Comparison of ENCODE assay signal across 10 cellular contexts in the genomic region with DNA sequence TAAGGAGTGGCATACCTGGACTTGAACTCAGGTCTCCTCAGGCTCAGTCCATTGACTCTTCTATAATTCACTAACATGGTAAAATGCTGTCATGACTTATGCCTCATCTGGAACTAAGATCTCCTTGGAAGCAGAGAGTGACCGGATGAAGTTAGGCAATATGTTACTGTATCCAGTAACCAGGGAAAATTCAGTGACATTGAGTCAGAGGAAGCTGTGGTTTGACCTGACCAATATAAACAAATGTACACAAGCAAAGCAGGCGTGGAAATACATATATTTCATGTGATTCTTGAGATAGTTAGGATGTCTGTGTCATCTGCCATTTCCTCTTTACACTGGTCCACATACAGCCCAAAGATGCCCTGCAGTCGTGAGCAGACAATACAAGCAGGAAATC. TPM values are rescaled to one million over a fixed set of nuclear protein-coding genes. Genes with fewer than 3 reads are reported as not detected.
A peak's percentile ranks its signal among the peaks of the same experiment; 100 is the strongest.
DNase-seq lines count a peak whose midpoint lies in the region; ATAC-seq, FAIRE-seq and TF ChIP-seq lines count a peak whose summit lies in the region.
"Had no signal": no experiment of that assay in that cellular context is flagged by ENCODE, and none has a peak within 500 bp of the region (broad histone marks: within the 10 kb centered on the region; RNA-seq: fewer than 3 reads in every experiment).

No MANE protein-coding gene starts in this region.

- peaks cover 7 to 33% of the 10 kb centered on the region in 2 donors for H3K27me3 Mint-ChIP-seq in natural killer cell treated with Interleukin-12 subunit alpha and Interleukin-12 subunit beta and Interleukin-15 and Interleukin-18, amount 100 ng/mL, for 72 hours
- H3K27me3 Mint-ChIP-seq in natural killer cell (ENCODE audit: low read depth in 2 of 2) (peaks cover 7 to 41% of the 10 kb centered on the region in 2 donors), astrocyte (ENCODE audit: low read depth, unreplicated experiment) (no peaks in the 10 kb centered on the region)
- H3K27me3 Mint-ChIP-seq: CD4-positive, CD25-positive, alpha-beta regulatory T cell had no signal

- H3K4me1 Mint-ChIP-seq in natural killer cell treated with Interleukin-12 subunit alpha and Interleukin-12 subunit beta and Interleukin-15 and Interleukin-18, amount 100 ng/mL, for 72 hours (ENCODE audit: low read depth in 2 of 2) = no peaks in the 10 kb centered on the region
- H3K4me1 Mint-ChIP-seq in natural killer cell (no peaks in the 10 kb centered on the region), astrocyte (ENCODE audit: low read depth, unreplicated experiment) (peaks cover 30% of the 10 kb centered on the region)
- H3K4me1 Mint-ChIP-seq: CD4-positive, CD25-positive, alpha-beta regulatory T cell had no signal

- no peaks in the 10 kb centered on the region for H4K20me1 ChIP-seq in astrocyte (ENCODE audit: insufficient read depth, low read length)

- FAIRE-seq in astrocyte (lab: Jason Lieb, UNC) = peak; percentile 99

- H3K4me2 ChIP-seq in astrocyte (ENCODE audit: low read length) = peak overlapping the region; percentile 77

- H3K27ac Mint-ChIP-seq in natural killer cell treated with Interleukin-12 subunit alpha and Interleukin-12 subunit beta and Interleukin-15 and Interleukin-18, amount 100 ng/mL, for 72 hours = no peak overlapping the region
- H3K27ac Mint-ChIP-seq in natural killer cell (no peak overlapping the region), astrocyte (ENCODE audit: unreplicated experiment) (peak overlapping the region; percentile 97)
- H3K27ac Mint-ChIP-seq: activated T-cell treated with anti-CD3 and anti-CD28 coated beads, Interleukin-2, amount 50 U/mL, for 72 hours; CD4-positive, CD25-positive, alpha-beta regulatory T cell had no signal

- H3K9me3 ChIP-seq in astrocyte (ENCODE audit: insufficient read depth, low read depth, low read length) (no peaks in the 10 kb centered on the region), left lung (no peaks in the 10 kb centered on the region)

- intact Hi-C loops in natural killer cell (cut with micrococcal nuclease) = no loop called here
- intact Hi-C loops in left lung (cut with DNase I) = no loop called here

- no peak for DNase-seq in natural killer cell treated with Interleukin-12 subunit alpha and Interleukin-12 subunit beta and Interleukin-15 and Interleukin-18, amount 100 ng/mL, for 72 hours (ENCODE audit: low spot score)
- DNase-seq in natural killer cell = no peak
- peak; percentile 97 for DNase-seq in astrocyte (ENCODE audit: low read depth)
- no peak for DNase-seq in left lung
- DNase-seq in NCI-H2196 treated with DMSO at 0.1 percent for 48 hours (lab: John Stamatoyannopoulos, UW; ENCODE audit: unreplicated experiment) = no peak
- DNase-seq in NK-92 treated with Interleukin-12 subunit alpha and Interleukin-12 subunit beta, amount 100 ng/mL, for 24 hours (lab: John Stamatoyannopoulos, UW) = no peak
- DNase-seq: activated T-cell treated with anti-CD3 and anti-CD28 coated beads, Interleukin-2, amount 50 U/mL, for 72 hours; CD4-positive, CD25-positive, alpha-beta regulatory T cell had no signal

- peaks cover 11% of the 10 kb centered on the region for H3K79me2 ChIP-seq in astrocyte (ENCODE audit: insufficient read depth, low read length)

- H3K36me3 ChIP-seq in astrocyte (ENCODE audit: insufficient read depth, low read length) (no peaks in the 10 kb centered on the region), left lung (no peaks in the 10 kb centered on the region)

- peak; percentile 11 to 31 for ATAC-seq in natural killer cell treated with Interleukin-12 subunit alpha and Interleukin-12 subunit beta and Interleukin-15 and Interleukin-18, amount 100 ng/mL, for 72 hours
- ATAC-seq in natural killer cell (no peak), left lung (peak; percentile 78), GM21528 (IDR thresholded peaks at IDR 0.05; ENCODE audit: low FRiP score, unreplicated experiment) (no peak), GM21723 (IDR thresholded peaks at IDR 0.05; ENCODE audit: unreplicated experiment) (no peak)

- H3K9me3 Mint-ChIP-seq in natural killer cell treated with Interleukin-12 subunit alpha and Interleukin-12 subunit beta and Interleukin-15 and Interleukin-18, amount 100 ng/mL, for 72 hours = no peaks in the 10 kb centered on the region
- H3K9me3 Mint-ChIP-seq in natural killer cell (peaks cover 0 to 2% of the 10 kb centered on the region in 2 donors), astrocyte (ENCODE audit: unreplicated experiment) (peaks cover 3% of the 10 kb centered on the region)

- H3K36me3 Mint-ChIP-seq in natural killer cell treated with Interleukin-12 subunit alpha and Interleukin-12 subunit beta and Interleukin-15 and Interleukin-18, amount 100 ng/mL, for 72 hours = no peaks in the 10 kb centered on the region
- H3K36me3 Mint-ChIP-seq in natural killer cell (no peaks in the 10 kb centered on the region), astrocyte (ENCODE audit: low read depth, unreplicated experiment) (no peaks in the 10 kb centered on the region)
- H3K36me3 Mint-ChIP-seq: CD4-positive, CD25-positive, alpha-beta regulatory T cell had no signal

- H3K4me3 ChIP-seq in astrocyte (ENCODE audit: insufficient read depth, low read depth, low read length) (peak overlapping the region; percentile 21), left lung (no peak overlapping the region)

- H2AFZ ChIP-seq in astrocyte (ENCODE audit: low read depth, low read length) = no peak overlapping the region

- peak overlapping the region; percentile 69 for H3K9ac ChIP-seq in astrocyte (ENCODE audit: low read length)

- peaks cover 27% of the 10 kb centered on the region for H3K4me1 ChIP-seq in astrocyte (ENCODE audit: insufficient read depth, low read length)
- peaks cover 0 to 18% of the 10 kb centered on the region in 2 donors for H3K4me1 ChIP-seq in left lung

- H3K4me3 Mint-ChIP-seq in natural killer cell treated with Interleukin-12 subunit alpha and Interleukin-12 subunit beta and Interleukin-15 and Interleukin-18, amount 100 ng/mL, for 72 hours = no peak overlapping the region
- no peak overlapping the region for H3K4me3 Mint-ChIP-seq in natural killer cell
- no peak overlapping the region for H3K4me3 Mint-ChIP-seq in astrocyte (ENCODE audit: unreplicated experiment)
- H3K4me3 Mint-ChIP-seq: activated T-cell treated with anti-CD3 and anti-CD28 coated beads, Interleukin-2, amount 50 U/mL, for 72 hours; CD4-positive, CD25-positive, alpha-beta regulatory T cell had no signal

- peak overlapping the region; percentile 92 for H3K27ac ChIP-seq in astrocyte (ENCODE audit: low read depth, low read length)
- peak overlapping the region; percentile 43 to 85 for H3K27ac ChIP-seq in left lung

- TF ChIP-seq CTCF in natural killer cell (IDR thresholded peaks at IDR 0.05) (no peak), astrocyte (IDR thresholded peaks at IDR 0.05; ENCODE audit: insufficient read depth, low read depth, low read length) (no peak), left lung (IDR thresholded peaks at IDR 0.05) (no peak)

- H3K27me3 ChIP-seq in astrocyte (ENCODE audit: insufficient read depth, low read length) = no peaks in the 10 kb centered on the region
- no peaks in the 10 kb centered on the region for H3K27me3 ChIP-seq in left lung

RNA-seq across cellular contexts. Expression of gene SGIP1, which starts 30.3 kb away (rescaled TPM):
- total RNA-seq in natural killer cell treated with Interleukin-12 subunit alpha and Interleukin-12 subunit beta and Interleukin-15 and Interleukin-18, amount 100 ng/mL, for 72 hours = not detected
- total RNA-seq in natural killer cell (under 1 TPM in 1 of 3 donors, not detected in 2; 0.05 TPM), astrocyte (4.4 and 8.8 TPM in 2 replicates), left lung (1 to 10 TPM; 6.8 to 7.1 TPM)
- total RNA-seq: CD4-positive, CD25-positive, alpha-beta regulatory T cell had no signal

Comparison
In these comparisons a context has a peak if more than half of its experiments do, and no peak if none do; other contexts are left out.
1. ATAC-seq: peak in natural killer cell treated with Interleukin-12 subunit alpha and Interleukin-12 subunit beta and Interleukin-15 and Interleukin-18, amount 100 ng/mL, for 72 hours (2 of 2) and left lung (single experiment); none in natural killer cell (0 of 3), GM21528 (single experiment) and GM21723 (single experiment).